In genomic region chr2:14292964-14293363, GRCh38 we compare ENCODE assay signal across 16 cellular contexts.
DNase-seq lines count a peak whose midpoint lies in the region; ATAC-seq, FAIRE-seq and TF ChIP-seq lines count a peak whose summit lies in the region.
"Had no signal": no experiment of that assay in that cellular context is flagged by ENCODE, and none has a peak within 500 bp of the region (broad histone marks: within the 10 kb centered on the region; RNA-seq: fewer than 3 reads in every experiment).

No MANE protein-coding gene starts in this region.

- TF ChIP-seq CTCF in HepG2 (CRISPR knock-in tag; IDR thresholded peaks at IDR 0.05) (no peak), right lobe of liver (IDR thresholded peaks at IDR 0.05) (no peak)

- H3K9me3 ChIP-seq in HepG2 (ENCODE audit: low read length) (peaks cover 65% of the 10 kb centered on the region), right lobe of liver (no peaks in the 10 kb centered on the region)
- no peaks in the 10 kb centered on the region for H3K9me3 ChIP-seq in CD4-positive, alpha-beta memory T cell (ENCODE audit: control insufficient read depth in 1 of 2, low read length in 2 of 2)
- H3K9me3 ChIP-seq: BE2C had no signal

- in situ Hi-C loops in HepG2 (cut with HindIII; ENCODE audit: extremely low pct_ligation_motif_present, low pct_unique_long_range_greater_than_20kb), result no loop called here

- H3K36me3 ChIP-seq in HepG2 (replicated peaks in 1 of 2; ENCODE audit: control insufficient read depth in 1 of 2, insufficient read depth in 2 of 2, low read length in 2 of 2) (no peaks in the 10 kb centered on the region), right lobe of liver (no peaks in the 10 kb centered on the region)
- no peaks in the 10 kb centered on the region for H3K36me3 ChIP-seq in CD4-positive, alpha-beta memory T cell (ENCODE audit: insufficient read depth, low read length)
- H3K36me3 ChIP-seq: BE2C had no signal

- CTCF ChIA-PET in HepG2 (lab: Yijun Ruan, JAX; ENCODE audit: low intra/inter-chr PET ratio, low total read pairs), result no interaction called here
- CTCF ChIA-PET in CD4-positive, alpha-beta memory T cell (lab: Charles Lee; ENCODE audit: partially characterized antibody), result no interaction called here

- no peaks in the 10 kb centered on the region for H3K4me1 Mint-ChIP-seq in CD4-positive, alpha-beta memory T cell

- H3K36me3 Mint-ChIP-seq in CD4-positive, alpha-beta memory T cell, result no peaks in the 10 kb centered on the region

- H3K9ac ChIP-seq in HepG2 (ENCODE audit: insufficient read depth, low read depth, low read length), result no peak overlapping the region

- peaks cover 11% of the 10 kb centered on the region; the same call in 1 of the 2 replicates for H3K4me1 ChIP-seq in HepG2 (ENCODE audit: insufficient read depth, low read length)
- H3K4me1 ChIP-seq in right lobe of liver, result no peaks in the 10 kb centered on the region
- no peaks in the 10 kb centered on the region for H3K4me1 ChIP-seq in CD4-positive, alpha-beta memory T cell (ENCODE audit: insufficient read depth, low read length)
- H3K4me1 ChIP-seq: BE2C had no signal

- H3K27me3 ChIP-seq in HepG2 (ENCODE audit: control insufficient read depth in 1 of 2, insufficient read depth in 2 of 2, low read length in 2 of 2) (no peaks in the 10 kb centered on the region), right lobe of liver (no peaks in the 10 kb centered on the region)
- no peaks in the 10 kb centered on the region for H3K27me3 ChIP-seq in CD4-positive, alpha-beta memory T cell (ENCODE audit: insufficient read depth, low read length)

- whole genome bisulfite sequencing in HepG2 (ENCODE audit: low lambda C conversion rate), result 0% methylated on average over 3 of the region's 3 CpGs
- 23% methylated on average over 3 of the region's 3 CpGs for WGBS in right lobe of liver (ENCODE audit: insufficient coverage, low coverage, low lambda C conversion rate, missing lambda C conversion rate)

- no peak overlapping the region for H3K27ac Mint-ChIP-seq in CD4-positive, alpha-beta memory T cell
- H3K27ac Mint-ChIP-seq: CD4-positive, alpha-beta T cell; H9 had no signal

- intact Hi-C loops in HepG2 (cut with micrococcal nuclease; ENCODE audit: unreplicated experiment) (no loop called here), right lobe of liver (cut with DNase I) (no loop called here)
- intact Hi-C loops in CD4-positive, alpha-beta memory T cell (cut with micrococcal nuclease), result no loop called here

- no peak for TF ChIP-seq RAD21 in HepG2 (CRISPR knock-in tag; IDR thresholded peaks at IDR 0.05)

- no TSS peak for BruUV-seq in HepG2 (replicated peaks; lab: Mats Ljungman, UMichigan)

- peaks cover 0 to 7% (median 3%) of the 10 kb centered on the region in 8 donors for H3K9me3 Mint-ChIP-seq in CD4-positive, alpha-beta memory T cell
- H3K9me3 Mint-ChIP-seq: CD4-positive, alpha-beta T cell; H9 had no signal

- peak; percentile 44; the same call in 1 of the 3 replicates for ATAC-seq in HepG2
- no peak for ATAC-seq in right lobe of liver
- ATAC-seq in GM19023 (IDR thresholded peaks at IDR 0.05; ENCODE audit: unreplicated experiment), result no peak

- H3K27ac ChIP-seq in HepG2 (ENCODE audit: extremely low read length, insufficient read depth, low read length) (no peak overlapping the region), right lobe of liver (no peak overlapping the region)
- no peak overlapping the region for H3K27ac ChIP-seq in CD4-positive, alpha-beta memory T cell (ENCODE audit: low read depth, low read length)
- H3K27ac ChIP-seq: C4-2B had no signal

- no peaks in the 10 kb centered on the region for H3K27me3 Mint-ChIP-seq in CD4-positive, alpha-beta memory T cell
- H3K27me3 Mint-ChIP-seq: CD4-positive, alpha-beta T cell had no signal

- FAIRE-seq in HepG2 (lab: Jason Lieb, UNC), result no peak
- FAIRE-seq: H1 had no signal

- H3K4me3 Mint-ChIP-seq in CD4-positive, alpha-beta memory T cell, result no peak overlapping the region
- H3K4me3 Mint-ChIP-seq: CD4-positive, alpha-beta T cell; H9 had no signal

- H4K20me1 ChIP-seq in HepG2 (ENCODE audit: insufficient read depth, low read length), result no peaks in the 10 kb centered on the region

- H2AFZ ChIP-seq in HepG2 (ENCODE audit: low read length), result no peak overlapping the region

- no peak overlapping the region for H3K4me3 ChIP-seq in HepG2 (replicated peaks in 1 of 3; ENCODE audit: insufficient read depth in 1 of 3, low read depth in 2 of 3, low read length in 3 of 3)
- H3K4me3 ChIP-seq in right lobe of liver, result no peak overlapping the region
- no peak overlapping the region for H3K4me3 ChIP-seq in CD4-positive, alpha-beta memory T cell (ENCODE audit: low read length in 2 of 2)

- no peak overlapping the region for H3K4me2 ChIP-seq in HepG2 (ENCODE audit: low read depth, low read length)

- POLR2A ChIA-PET in HepG2 (lab: Yijun Ruan, JAX), result no interaction called here
- POLR2A ChIA-PET in CD4-positive, alpha-beta memory T cell (lab: Charles Lee; ENCODE audit: partially characterized antibody), result no interaction called here

- no peak for DNase-seq in HepG2 (ENCODE audit: low spot score)
- DNase-seq in right lobe of liver, result no peak
- DNase-seq in SK-N-DZ (ENCODE audit: low spot score), result peak; percentile 29
- peak; percentile 24 for DNase-seq in left kidney (ENCODE audit: low read depth, low spot score)
- DNase-seq in retina, result peak; percentile 22
- no peak for DNase-seq in hepatic stellate cell (ENCODE audit: low spot score)
- no peak for DNase-seq in CD4-positive, alpha-beta memory T cell
- DNase-seq: BE2C; CD4-positive, alpha-beta T cell; DMS153; DMS79; GF-D8; H9 had no signal

- TF ChIP-seq EP300 in HepG2 (IDR thresholded peaks at IDR 0.05; ENCODE audit: low read depth in 2 of 2, low read length in 2 of 2) (peak in 1 of 2 experiments; percentile 32; a peak in 1 of 4 replicates), HepG2 (CRISPR knock-in tag; IDR thresholded peaks at IDR 0.05; ENCODE audit: borderline replicate concordance) (no peak)

- H3K79me2 ChIP-seq in HepG2 (ENCODE audit: insufficient read depth, low read length), result no peaks in the 10 kb centered on the region

- TF ChIP-seq POLR2A in HepG2 (IDR thresholded peaks at IDR 0.05; ENCODE audit: insufficient read depth in 1 of 2, low read depth in 2 of 2, low read length in 2 of 2) (no peak), right lobe of liver (IDR thresholded peaks at IDR 0.05) (no peak)

TF ChIP-seq in HepG2, 621 proteins besides CTCF, POLR2A, EP300 and RAD21:
- peak; percentile 28; the same call in 1 of the 2 replicates for TF ChIP-seq PAXIP1 (CRISPR knock-in tag; conservative IDR thresholded peaks at IDR 0.05)
- no peak for TF ChIP-seq SOX13 (IDR thresholded peaks at IDR 0.05)
- TF ChIP-seq SOX13 (CRISPR knock-in tag; conservative IDR thresholded peaks at IDR 0.05 in 1 of 2, IDR thresholded peaks at IDR 0.05 in 1 of 2), result peak in 1 of 2 experiments; percentile 27; a peak in 1 of 4 replicates
- TF ChIP-seq HNF4A (CRISPR knock-in tag; IDR thresholded peaks at IDR 0.05), result peak; percentile 25; the same call in 1 of the 2 replicates
- TF ChIP-seq SMAD1 (CRISPR knock-in tag; IDR thresholded peaks at IDR 0.05; ENCODE audit: borderline replicate concordance, low read depth), result no peak
- TF ChIP-seq TCF7 (IDR thresholded peaks at IDR 0.05; ENCODE audit: low read depth), result peak; percentile 46

Comparison
In these comparisons a context has a peak if more than half of its experiments do, and no peak if none do; other contexts are left out.
1. DNase-seq: peak in SK-N-DZ (single experiment), left kidney (single experiment) and retina (single experiment); none in HepG2 (single experiment), right lobe of liver (0 of 3), hepatic stellate cell (single experiment) and CD4-positive, alpha-beta memory T cell (0 of 5).